In the genomic region with DNA sequence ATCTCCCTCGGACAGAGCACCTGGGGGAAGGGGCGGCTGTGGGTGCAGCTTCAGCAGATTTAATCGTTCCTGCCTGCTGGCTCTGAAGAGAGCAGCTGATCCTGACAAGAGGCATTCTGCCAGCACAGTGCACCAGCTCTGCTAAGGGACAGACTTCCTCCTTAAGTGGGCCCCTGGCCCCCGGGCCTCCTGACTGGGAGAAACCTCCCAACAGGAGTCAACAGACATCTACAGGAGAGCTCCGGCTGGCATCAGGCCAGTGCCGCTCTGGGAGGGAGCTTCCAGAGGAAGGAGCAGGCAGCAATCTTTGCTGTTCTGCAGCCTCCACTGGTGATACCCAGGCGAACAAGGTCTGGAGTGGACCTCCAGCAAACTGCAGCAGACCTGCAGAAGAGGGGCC, we compare ENCODE assay signal across 8 cellular contexts.
A peak's percentile ranks its signal among the peaks of the same experiment; 100 is the strongest.
DNase-seq lines count a peak whose midpoint lies in the region; TF ChIP-seq lines count a peak whose summit lies in the region.
"Not testable (repeated sequence)": the region's sequence is repeated elsewhere in the genome, so short reads cannot be mapped to it uniquely, and the experiment has no call there.

No MANE protein-coding gene starts in this region.

- in situ Hi-C loops in astrocyte of the spinal cord (cut with HindIII; ENCODE audit: low sequenced_read_pairs): not testable (repeated sequence)

- not testable (repeated sequence) for H3K9me3 ChIP-seq in BE2C; left ventricle myocardium inferior (replicated peaks); mesenchymal stem cell (ENCODE audit: control insufficient read depth, low read length); smooth muscle cell (replicated peaks; ENCODE audit: low read depth)

- intact Hi-C loops in left ventricle myocardium inferior (cut with micrococcal nuclease): not testable (repeated sequence)

- TF ChIP-seq CTCF in BE2C (IDR thresholded peaks at IDR 0.05; ENCODE audit: low read depth, low read length); astrocyte of the spinal cord (IDR thresholded peaks at IDR 0.05; ENCODE audit: low read depth, low read length); left ventricle myocardium inferior (IDR thresholded peaks at IDR 0.05; ENCODE audit: borderline replicate concordance); smooth muscle cell (IDR thresholded peaks at IDR 0.05; ENCODE audit: borderline replicate concordance, insufficient read depth, poor library complexity, severe bottlenecking): not testable (repeated sequence)

- H2AFZ ChIP-seq in mesenchymal stem cell (ENCODE audit: low read depth, low read length): not testable (repeated sequence)
- H2AFZ ChIP-seq in smooth muscle cell (ENCODE audit: low read depth): peak overlapping the region; percentile 66

- not testable (repeated sequence) for H3K23ac ChIP-seq in mesenchymal stem cell (ENCODE audit: low read length in 2 of 2)

- H3K4ac ChIP-seq in mesenchymal stem cell (ENCODE audit: low read depth in 1 of 2, low read length in 2 of 2): not testable (repeated sequence)

- H3K79me2 ChIP-seq in smooth muscle cell (ENCODE audit: low read depth): not testable (repeated sequence)

- H3K14ac ChIP-seq in mesenchymal stem cell (ENCODE audit: low read length in 2 of 2): not testable (repeated sequence)

- not testable (repeated sequence) for H3K27ac ChIP-seq in left ventricle myocardium inferior (replicated peaks); mesenchymal stem cell (ENCODE audit: low read length, poor library complexity, severe bottlenecking); smooth muscle cell (ENCODE audit: low read depth)

- not testable (repeated sequence) for H2BK15ac ChIP-seq in mesenchymal stem cell (ENCODE audit: low read depth, poor library complexity, severe bottlenecking)

- not testable (repeated sequence) for H2BK120ac ChIP-seq in mesenchymal stem cell (ENCODE audit: low read depth, low read length)

- H3K9ac ChIP-seq in mesenchymal stem cell (ENCODE audit: low read length); smooth muscle cell (ENCODE audit: low read depth): not testable (repeated sequence)

- H3F3A ChIP-seq in smooth muscle cell (ENCODE audit: low read depth): not testable (repeated sequence)

- 65% methylated on average over 6 of the region's 7 CpGs for WGBS in mesenchymal stem cell
- WGBS in smooth muscle cell (ENCODE audit: low lambda C conversion rate): 64% methylated on average over 7 of the region's 7 CpGs

- not testable (repeated sequence) for H4K20me1 ChIP-seq in smooth muscle cell (ENCODE audit: low read depth)

- not testable (repeated sequence) for H3K36me3 ChIP-seq in BE2C; left ventricle myocardium inferior; mesenchymal stem cell (ENCODE audit: control insufficient read depth in 1 of 2, insufficient read depth in 2 of 2, low read depth in 1 of 2, low read length in 2 of 2); smooth muscle cell (ENCODE audit: low read depth)

- H3K27me3 ChIP-seq in BE2C; left ventricle myocardium inferior (ENCODE audit: low read depth); mesenchymal stem cell (ENCODE audit: control insufficient read depth in 1 of 2, insufficient read depth in 1 of 2, low read length in 2 of 2); smooth muscle cell (ENCODE audit: low read depth): not testable (repeated sequence)

- H4K8ac ChIP-seq in mesenchymal stem cell (ENCODE audit: low read length): peak overlapping the region; percentile 28

- H3K18ac ChIP-seq in mesenchymal stem cell (ENCODE audit: low read depth in 1 of 2, low read length in 2 of 2): not testable (repeated sequence)

- H2AK5ac ChIP-seq in mesenchymal stem cell (ENCODE audit: low read length, severe bottlenecking): not testable (repeated sequence)

- H3K4me2 ChIP-seq in mesenchymal stem cell (ENCODE audit: low read length, poor library complexity, severe bottlenecking); smooth muscle cell: not testable (repeated sequence)

- not testable (repeated sequence) for H4K91ac ChIP-seq in mesenchymal stem cell (ENCODE audit: low read length)

- not testable (repeated sequence) for H2BK12ac ChIP-seq in mesenchymal stem cell (ENCODE audit: low read length in 2 of 2)

- not testable (repeated sequence) for H3K4me3 ChIP-seq in BE2C (ENCODE audit: low read depth, low read length); astrocyte of the spinal cord (ENCODE audit: low read depth, low read length); left ventricle myocardium inferior; mesenchymal stem cell (ENCODE audit: insufficient read depth in 1 of 2, low read depth in 1 of 2, low read length in 2 of 2); smooth muscle cell

- not testable (repeated sequence) for H3K79me1 ChIP-seq in mesenchymal stem cell (replicated peaks; ENCODE audit: low read length, poor library complexity, severe bottlenecking)

- H2BK5ac ChIP-seq in mesenchymal stem cell (ENCODE audit: low read depth, low read length, poor library complexity, severe bottlenecking): peak overlapping the region; percentile 31

- not testable (repeated sequence) for H3K4me1 ChIP-seq in BE2C; left ventricle myocardium inferior; mesenchymal stem cell (ENCODE audit: control insufficient read depth, insufficient read depth, low read depth, low read length); smooth muscle cell (ENCODE audit: low read depth)

- DNase-seq in BE2C: peak; percentile 86
- DNase-seq in NCI-H146 (lab: John Stamatoyannopoulos, UW): peak; percentile 7
- peak; percentile 17 for DNase-seq in NCI-H510A (lab: John Stamatoyannopoulos, UW)
- DNase-seq in SHP77 treated with DMSO at 0.1 percent for 48 hours (lab: John Stamatoyannopoulos, UW): peak; percentile 29
- DNase-seq in astrocyte of the spinal cord (ENCODE audit: low read depth, low spot score): peak; percentile 8
- DNase-seq in left ventricle myocardium inferior: peak; percentile 15
- not testable (repeated sequence) for DNase-seq in mesenchymal stem cell; smooth muscle cell (lab: John Stamatoyannopoulos, UW; ENCODE audit: unreplicated experiment)
